In the genomic region with DNA sequence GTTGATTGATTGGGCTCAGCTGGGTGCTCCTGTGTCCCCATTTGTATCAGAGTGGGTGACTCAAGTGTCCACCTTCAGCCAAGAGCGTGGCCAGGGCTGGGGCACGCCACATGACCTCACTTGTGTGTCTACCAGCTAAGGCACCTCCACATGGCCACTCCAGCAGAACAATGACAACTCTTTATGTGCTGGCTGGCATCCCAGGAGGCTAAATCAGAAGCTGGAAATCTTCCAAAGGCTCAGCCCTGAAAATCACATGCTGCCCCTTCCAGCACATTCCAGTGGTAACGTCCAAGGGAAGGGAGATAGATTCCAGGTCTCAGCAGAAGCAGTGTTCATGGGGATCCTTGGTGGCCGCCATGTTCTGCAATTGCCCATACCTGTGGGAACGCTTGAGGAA, we compare ENCODE assay signal across 13 cellular contexts.
"Had no signal": no experiment of that assay in that cellular context is flagged by ENCODE, and none has a peak within 500 bp of the region (broad histone marks: within the 10 kb centered on the region; RNA-seq: fewer than 3 reads in every experiment).

No MANE protein-coding gene starts in this region.

- H3K27ac ChIP-seq: brain microvascular endothelial cell, gastroesophageal sphincter, pancreas, suprapubic skin, upper lobe of left lung had no signal

- H3K9me3 ChIP-seq: gastroesophageal sphincter, mucosa of descending colon, pancreas, suprapubic skin, upper lobe of left lung had no signal

- H3K4me3 ChIP-seq: gastroesophageal sphincter, mucosa of descending colon, pancreas, suprapubic skin, upper lobe of left lung had no signal

- H3K4me1 ChIP-seq: gastroesophageal sphincter, pancreas, suprapubic skin, upper lobe of left lung had no signal

- H3K36me3 ChIP-seq: brain microvascular endothelial cell, gastroesophageal sphincter, pancreas, suprapubic skin, upper lobe of left lung had no signal

- DNase-seq: activated CD4-positive, alpha-beta T cell treated with anti-CD3 and anti-CD28 coated beads, Interleukin-2, amount 10 ng/mL, durations not matched to agents 7 days and 5 days; activated naive CD8-positive, alpha-beta T cell treated with anti-CD3 and anti-CD28 coated beads for 36 hours; brain microvascular endothelial cell; cortex of kidney; effector memory CD8-positive, alpha-beta T cell; mucosa of descending colon; naive thymus-derived CD8-positive, alpha-beta T cell; stimulated activated CD4-positive, alpha-beta T cell treated with anti-CD3 and anti-CD28 coated beads, Interleukin-2, amount 100 ng/mL, for 48 hours; stimulated activated naive CD8-positive, alpha-beta T cell treated with anti-CD3 and anti-CD28 coated beads, Interleukin-15, Interleukin-2, amounts not matched to agents 100 U/mL and 50 U/mL, for 24 hours had no signal

- H3K27me3 ChIP-seq: brain microvascular endothelial cell, pancreas, upper lobe of left lung had no signal
